ENCODE assay signal across 21 cellular contexts in the genomic region with DNA sequence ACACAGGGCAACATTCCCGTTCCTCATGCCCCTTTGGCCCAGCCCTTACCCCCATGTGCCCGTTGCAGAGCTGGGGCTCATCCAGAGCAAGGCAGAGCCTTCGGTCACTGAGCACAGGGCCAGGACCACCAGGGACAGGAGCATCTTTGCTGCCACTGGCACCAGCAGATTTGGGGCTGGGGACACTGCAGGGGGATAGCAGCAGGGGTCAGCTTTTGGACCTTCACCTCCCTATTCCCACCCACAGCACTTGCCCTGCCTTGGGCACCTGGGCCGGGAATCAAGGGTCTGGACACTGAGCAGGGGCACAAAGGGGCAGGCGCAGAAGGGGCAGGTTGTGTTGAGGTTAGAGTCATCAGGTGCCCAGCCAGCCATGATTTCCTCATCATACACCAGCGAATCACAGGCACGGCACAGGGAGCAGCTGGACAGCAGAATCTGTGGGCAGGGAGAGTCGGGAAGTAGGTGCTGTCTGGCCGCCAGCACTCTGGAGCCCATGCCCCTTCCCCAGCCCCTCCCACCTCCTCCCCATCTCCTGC. TPM values are rescaled to one million over a fixed set of nuclear protein-coding genes. Genes with fewer than 3 reads are reported as not detected.
A peak's percentile ranks its signal among the peaks of the same experiment; 100 is the strongest.
DNase-seq lines count a peak whose midpoint lies in the region; ATAC-seq, FAIRE-seq and TF ChIP-seq lines count a peak whose summit lies in the region.
"Had no signal": no experiment of that assay in that cellular context is flagged by ENCODE, and none has a peak within 500 bp of the region (broad histone marks: within the 10 kb centered on the region; RNA-seq: fewer than 3 reads in every experiment).

No MANE protein-coding gene starts in this region.

- POLR2A ChIA-PET in SK-N-SH (lab: Yijun Ruan, JAX): no interaction called here
- POLR2A ChIA-PET in K562 (lab: Yijun Ruan, JAX): interaction anchor here (0.6 to 1.7 kb wide), 4 partner anchors 10 to 116 kb away, joined by 3 to 5 read pairs (median 4); partner anchors contain the start of genes GATAD2B and JTB

- intact Hi-C loops in K562 (cut with micrococcal nuclease): no loop called here
- intact Hi-C loops in kidney (cut with DNase I): no loop called here
- intact Hi-C loops in sigmoid colon (cut with DNase I): no loop called here

- DNase-seq in SK-N-SH (peak; percentile 8), K562 (ENCODE audit: extremely low read depth in 1 of 4, low spot score in 3 of 4) (no peak), kidney (peak; percentile 57), sigmoid colon (peak; percentile 63)
- no peak for DNase-seq in stimulated activated CD4-positive, alpha-beta T cell treated with anti-CD3 and anti-CD28 coated beads, Interleukin-15, amount 100 ng/mL, for 24 hours
- DNase-seq: AML-193, DMS 273 treated with DMSO at 0.1 percent for 48 hours, DND-41, GM23248, NCI-H1417 treated with DMSO at 0.1 percent for 48 hours, NCI-H187 treated with DMSO at 0.1 percent for 48 hours, NCI-H345, NCI-H524 treated with DMSO at 0.1 percent for 48 hours, RPMI8226, SHP77 treated with DMSO at 0.1 percent for 48 hours had no signal

- H3K9ac ChIP-seq in SK-N-SH (no peak overlapping the region), K562 (ENCODE audit: insufficient read depth in 1 of 2, low read depth in 2 of 2, low read length in 2 of 2) (no peak overlapping the region), kidney (ENCODE audit: low read length in 2 of 2) (no peak overlapping the region)
- H3K9ac ChIP-seq: GM23248, KMS-11 had no signal

- peaks cover 14% of the 10 kb centered on the region for H3F3A ChIP-seq in SK-N-SH (replicated peaks; ENCODE audit: insufficient read depth)

- no peaks in the 10 kb centered on the region for H3K27me3 ChIP-seq in SK-N-SH (ENCODE audit: insufficient read depth)
- no peaks in the 10 kb centered on the region for H3K27me3 ChIP-seq in K562 (ENCODE audit: control insufficient read depth in 2 of 2, insufficient read depth in 2 of 2, low read length in 2 of 2)
- no peaks in the 10 kb centered on the region for H3K27me3 ChIP-seq in sigmoid colon

- CTCF ChIA-PET in SK-N-SH (lab: Yijun Ruan, JAX): no interaction called here
- CTCF ChIA-PET in K562 (lab: Yijun Ruan, JAX; ENCODE audit: low intra/inter-chr PET ratio): no interaction called here

- H3K79me2 ChIP-seq in SK-N-SH (ENCODE audit: insufficient read depth) (no peaks in the 10 kb centered on the region), K562 (ENCODE audit: control insufficient read depth, insufficient read depth, low read length) (no peaks in the 10 kb centered on the region)

- ATAC-seq in SK-N-SH treated with all-trans-retinoic acid at 6 μM for 48 hours: no peak
- no peak for ATAC-seq in K562
- no peak for ATAC-seq in HG02852 (IDR thresholded peaks at IDR 0.05; ENCODE audit: unreplicated experiment)
- ATAC-seq in HG03460 (IDR thresholded peaks at IDR 0.05; ENCODE audit: unreplicated experiment): no peak
- ATAC-seq: HCT116 had no signal

- H3K27ac ChIP-seq in SK-N-SH (ENCODE audit: low read depth in 2 of 2, low read length in 1 of 2) (no peak overlapping the region), K562 (ENCODE audit: extremely low read depth, low read depth, low read length) (no peak overlapping the region), kidney (ENCODE audit: low read depth in 2 of 2, low read length in 2 of 2) (no peak overlapping the region), sigmoid colon (no peak overlapping the region)
- H3K27ac ChIP-seq: 22Rv1, GM23248, KMS-11 had no signal

- H3K4me1 ChIP-seq in SK-N-SH (ENCODE audit: control insufficient read depth in 1 of 2, insufficient read depth in 2 of 2, low read depth in 1 of 2, low read length in 1 of 2): peaks cover 0 to 21% of the 10 kb centered on the region in 2 experiments; a peak in 1 of 4 replicates
- H3K4me1 ChIP-seq in K562 (replicated peaks in 1 of 2; ENCODE audit: control insufficient read depth in 2 of 2, insufficient read depth in 2 of 2, low read length in 2 of 2): no peaks in the 10 kb centered on the region
- peaks cover 0 to 5% of the 10 kb centered on the region in 2 donors for H3K4me1 ChIP-seq in kidney (ENCODE audit: control insufficient read depth in 1 of 2, insufficient read depth in 1 of 2, low read depth in 1 of 2, low read length in 2 of 2)
- H3K4me1 ChIP-seq in sigmoid colon: no peaks in the 10 kb centered on the region

- H2AFZ ChIP-seq in SK-N-SH (ENCODE audit: low read depth) (no peak overlapping the region), K562 (ENCODE audit: low read depth, low read length) (no peak overlapping the region)
- H2AFZ ChIP-seq: GM23248 had no signal

- TF ChIP-seq EP300 in SK-N-SH (IDR thresholded peaks at IDR 0.05; ENCODE audit: borderline replicate concordance in 1 of 2, low read depth in 1 of 2, low read length in 1 of 2) (no peak), K562 (IDR thresholded peaks at IDR 0.05; ENCODE audit: low read length) (no peak), sigmoid colon (IDR thresholded peaks at IDR 0.05) (no peak)

- H3K9me3 ChIP-seq in SK-N-SH (no peaks in the 10 kb centered on the region), K562 (replicated peaks; ENCODE audit: control insufficient read depth, insufficient read depth, low read depth, low read length) (no peaks in the 10 kb centered on the region), kidney (ENCODE audit: control insufficient read depth in 1 of 2, low read length in 2 of 2) (no peaks in the 10 kb centered on the region), sigmoid colon (no peaks in the 10 kb centered on the region)

- no peaks in the 10 kb centered on the region for H3K9me1 ChIP-seq in K562 (ENCODE audit: control insufficient read depth, insufficient read depth, low read length)

- 100% methylated on average over 9 of the region's 9 CpGs for WGBS in SK-N-SH (ENCODE audit: low lambda C conversion rate)
- WGBS in K562 (ENCODE audit: insufficient coverage, low coverage, missing lambda C conversion rate): 100% methylated on average over 8 of the region's 9 CpGs
- WGBS in sigmoid colon, 2 donors: 97 to 99% methylated on average over 9 of the region's 9 CpGs

- in situ Hi-C loops in K562 (cut with MboI): no loop called here

- no peak for TF ChIP-seq CTCF in SK-N-SH (IDR thresholded peaks at IDR 0.05)
- no peak for TF ChIP-seq CTCF in K562 (IDR thresholded peaks at IDR 0.05 in 2 of 3, conservative IDR thresholded peaks at IDR 0.05 in 1 of 3; ENCODE audit: insufficient read depth in 2 of 3, low read depth in 1 of 3, low read length in 3 of 3)
- TF ChIP-seq CTCF in kidney (IDR thresholded peaks at IDR 0.05; ENCODE audit: borderline replicate concordance, extremely low read depth, insufficient read depth): no peak
- no peak for TF ChIP-seq CTCF in sigmoid colon (IDR thresholded peaks at IDR 0.05)

- H3K36me3 ChIP-seq in SK-N-SH (replicated peaks in 1 of 2; ENCODE audit: control insufficient read depth in 1 of 2, insufficient read depth in 2 of 2, low read length in 1 of 2) (peaks cover 0 to 50% of the 10 kb centered on the region in 2 experiments), K562 (ENCODE audit: control insufficient read depth, insufficient read depth, low read length) (peaks cover 73% of the 10 kb centered on the region; the same call in 2 of the 3 replicates), kidney (ENCODE audit: control insufficient read depth in 1 of 2, insufficient read depth in 2 of 2, low read length in 2 of 2) (peaks cover 27 to 52% of the 10 kb centered on the region in 2 donors), sigmoid colon (peaks cover 43 to 79% (median 65%) of the 10 kb centered on the region in 4 donors)

- FAIRE-seq in K562 (lab: Jason Lieb, UNC) (no peak), kidney (lab: Jason Lieb, UNC) (no peak)

- H3K4me3 ChIP-seq in SK-N-SH (ENCODE audit: low read depth in 2 of 2, low read length in 1 of 2) (no peak overlapping the region), K562 (no peak overlapping the region), kidney (ENCODE audit: low read length in 2 of 2) (no peak overlapping the region), sigmoid colon (no peak overlapping the region)
- H3K4me3 ChIP-seq: GM23248 had no signal

- no peaks in the 10 kb centered on the region for H3K9me2 ChIP-seq in SK-N-SH

- H3K4me2 ChIP-seq in SK-N-SH (no peak overlapping the region), K562 (ENCODE audit: insufficient read depth, low read length) (no peak overlapping the region)
- H3K4me2 ChIP-seq: KMS-11 had no signal

- H4K20me1 ChIP-seq in SK-N-SH (ENCODE audit: insufficient read depth) (no peaks in the 10 kb centered on the region), K562 (replicated peaks; ENCODE audit: control insufficient read depth, insufficient read depth, low read length) (no peaks in the 10 kb centered on the region)

- BruUV-seq in K562 (replicated peaks; lab: Mats Ljungman, UMichigan): no TSS peak

- no peak for TF ChIP-seq POLR2A in K562 (conservative IDR thresholded peaks at IDR 0.05)
- TF ChIP-seq POLR2A in sigmoid colon (IDR thresholded peaks at IDR 0.05): no peak

- TF ChIP-seq RAD21 in SK-N-SH (IDR thresholded peaks at IDR 0.05; ENCODE audit: low read length) (no peak), K562 (CRISPR knock-in tag; conservative IDR thresholded peaks at IDR 0.05 in 1 of 2, IDR thresholded peaks at IDR 0.05 in 1 of 2) (no peak)

RNA-seq across cellular contexts. Expression of gene GATAD2B, which starts 9.9 kb away (rescaled TPM):
- polyA plus RNA-seq in SK-N-SH (2012; rRNA removed): 2.7 and 2.8 TPM in 2 replicates
- 2.9 and 4.0 TPM in 2 replicates for polyA plus RNA-seq in SK-N-SH (2012; cell fraction: cytosol; rRNA removed)
- polyA plus RNA-seq in SK-N-SH (2012; cell fraction: nucleus; rRNA removed): 5.9 and 8.3 TPM in 2 replicates
- total RNA-seq in K562 (2011; cell fraction: chromatin; rRNA removed; ENCODE audit: low replicate concordance): 26.9 and 41.3 TPM in 2 replicates
- total RNA-seq in K562 (2011; cell fraction: nucleolus; rRNA removed): 14.7 and 15.7 TPM in 2 replicates
- 46.3 and 60.1 TPM in 2 replicates for total RNA-seq in K562 (2011; cell fraction: nucleoplasm; rRNA removed)
- 3.5 TPM in 2 replicates for total RNA-seq in K562 (2014; rRNA removed)
- 4.9 and 6.3 TPM in 2 replicates for total RNA-seq in K562 (2014; rRNA removed; fragmentation: Illumina TruSeq; extraction: Trizol)
- total RNA-seq in K562 (2015; rRNA removed; fragmentation: Illumina TruSeq; extraction: Trizol): 4.5 and 5.3 TPM in 2 replicates
- 35.0 and 40.2 TPM in 2 replicates for total RNA-seq in K562 (2021)
- 4.7 and 6.7 TPM in 2 replicates for polyA plus RNA-seq in K562 (2011; rRNA removed)
- polyA plus RNA-seq in K562 (2011; cell fraction: cytosol; rRNA removed): 5.3 and 5.5 TPM in 2 replicates
- polyA plus RNA-seq in K562 (2011; cell fraction: nucleus; rRNA removed): 15.2 and 16.7 TPM in 2 replicates
- polyA plus RNA-seq in K562 (2012): 6.6 and 7.6 TPM in 2 replicates
- 13.9 and 14.8 TPM in 2 replicates for polyA plus RNA-seq in K562 (2014; fragmentation: Illumina TruSeq; extraction: Trizol)
- polyA plus RNA-seq in K562 (2014; fragmentation: Nextera tagmentation; extraction: Ambion mirVana): 1 to 10 TPM; 1.5 to 6.6 TPM
- 7.8 and 9.0 TPM in 2 replicates for polyA plus RNA-seq in K562 (2014; rRNA removed)
- 8.7 and 10.3 TPM in 2 replicates for polyA minus RNA-seq in K562 (2011; rRNA and poly(A)+ RNA removed)
- 16.0 and 22.3 TPM in 2 replicates for polyA minus RNA-seq in K562 (2011; cell fraction: cytosol; rRNA and poly(A)+ RNA removed)
- polyA minus RNA-seq in K562 (2011; cell fraction: nucleus; rRNA and poly(A)+ RNA removed): 5.0 and 9.1 TPM in 2 replicates
- 49.0 TPM for total RNA-seq in kidney
- 3.6 TPM for polyA plus RNA-seq in kidney (ENCODE audit: insufficient read depth, low read depth, low replicate concordance)
- 10 to 100 TPM; 16.4 to 37.4 (median 19.8) TPM for total RNA-seq in sigmoid colon
- 1 to 10 TPM; 1.8 to 7.9 (median 3.9) TPM for polyA plus RNA-seq in sigmoid colon

RNA-seq across cellular contexts. Expression of gene DENND4B, which starts 13.9 kb away (rescaled TPM):
- polyA plus RNA-seq in SK-N-SH (2012; rRNA removed) (27.3 and 29.6 TPM in 2 replicates), K562 (2011; rRNA removed) (28.8 and 75.9 TPM in 2 replicates), K562 (2014; fragmentation: Illumina TruSeq; extraction: Trizol) (47.4 and 52.5 TPM in 2 replicates), K562 (2014; fragmentation: Nextera tagmentation; extraction: Ambion mirVana) (10 to 100 TPM in 1 of 2 experiments, 1 to 10 TPM in 1; 9.5 to 13.4 TPM), K562 (2014; rRNA removed) (63.3 and 74.0 TPM in 2 replicates), kidney (ENCODE audit: insufficient read depth, low read depth, low replicate concordance) (13.2 TPM), sigmoid colon (10 to 100 TPM in 1 of 3 donors, 1 to 10 TPM in 2; 4.9 to 41.6 (median 9.0) TPM)
- 6.6 and 11.3 TPM in 2 replicates for polyA plus RNA-seq in SK-N-SH (2012; cell fraction: cytosol; rRNA removed)
- 151 and 153 TPM in 2 replicates for polyA plus RNA-seq in SK-N-SH (2012; cell fraction: nucleus; rRNA removed)
- 519 and 1,217 TPM in 2 replicates for total RNA-seq in K562 (2011; cell fraction: chromatin; rRNA removed; ENCODE audit: low replicate concordance)
- total RNA-seq in K562 (2011; cell fraction: nucleolus; rRNA removed): 693 and 731 TPM in 2 replicates
- total RNA-seq in K562 (2011; cell fraction: nucleoplasm; rRNA removed): 509 and 519 TPM in 2 replicates
- total RNA-seq in K562 (2014; rRNA removed) (20.2 and 21.7 TPM in 2 replicates), K562 (2014; rRNA removed; fragmentation: Illumina TruSeq; extraction: Trizol) (11.0 and 15.6 TPM in 2 replicates), K562 (2015; rRNA removed; fragmentation: Illumina TruSeq; extraction: Trizol) (21.0 and 23.1 TPM in 2 replicates), K562 (2021) (70.0 and 80.5 TPM in 2 replicates), kidney (60.6 TPM), sigmoid colon (10 to 100 TPM; 17.9 to 34.9 (median 23.1) TPM)
- 28.0 and 43.8 TPM in 2 replicates for polyA plus RNA-seq in K562 (2011; cell fraction: cytosol; rRNA removed)
- polyA plus RNA-seq in K562 (2011; cell fraction: nucleus; rRNA removed): 734 and 802 TPM in 2 replicates
- polyA plus RNA-seq in K562 (2012): 45.4 and 65.7 TPM in 2 replicates
- 17.3 and 28.6 TPM in 2 replicates for polyA minus RNA-seq in K562 (2011; rRNA and poly(A)+ RNA removed)
- 35.8 and 41.5 TPM in 2 replicates for polyA minus RNA-seq in K562 (2011; cell fraction: cytosol; rRNA and poly(A)+ RNA removed)
- 191 and 272 TPM in 2 replicates for polyA minus RNA-seq in K562 (2011; cell fraction: nucleus; rRNA and poly(A)+ RNA removed)

RNA-seq across cellular contexts. Expression of gene CRTC2, which starts 25.8 kb away (rescaled TPM):
- 25.5 and 26.2 TPM in 2 replicates for polyA plus RNA-seq in SK-N-SH (2012; rRNA removed)
- 8.8 and 11.5 TPM in 2 replicates for polyA plus RNA-seq in SK-N-SH (2012; cell fraction: cytosol; rRNA removed)
- polyA plus RNA-seq in SK-N-SH (2012; cell fraction: nucleus; rRNA removed): 86.4 and 89.5 TPM in 2 replicates
- 62.1 and 111 TPM in 2 replicates for total RNA-seq in K562 (2011; cell fraction: chromatin; rRNA removed; ENCODE audit: low replicate concordance)
- 38.7 and 54.5 TPM in 2 replicates for total RNA-seq in K562 (2011; cell fraction: nucleolus; rRNA removed)
- 51.0 and 73.5 TPM in 2 replicates for total RNA-seq in K562 (2011; cell fraction: nucleoplasm; rRNA removed)
- 7.7 and 8.5 TPM in 2 replicates for total RNA-seq in K562 (2014; rRNA removed)
- 5.6 TPM in 2 replicates for total RNA-seq in K562 (2014; rRNA removed; fragmentation: Illumina TruSeq; extraction: Trizol)
- 10.2 and 10.4 TPM in 2 replicates for total RNA-seq in K562 (2015; rRNA removed; fragmentation: Illumina TruSeq; extraction: Trizol)
- 23.8 and 26.4 TPM in 2 replicates for total RNA-seq in K562 (2021)
- polyA plus RNA-seq in K562 (2011; rRNA removed): 13.3 and 26.5 TPM in 2 replicates
- 23.6 and 27.7 TPM in 2 replicates for polyA plus RNA-seq in K562 (2011; cell fraction: cytosol; rRNA removed)
- polyA plus RNA-seq in K562 (2011; cell fraction: nucleus; rRNA removed): 87.5 and 92.0 TPM in 2 replicates
- 19.4 and 28.0 TPM in 2 replicates for polyA plus RNA-seq in K562 (2012)
- polyA plus RNA-seq in K562 (2014; fragmentation: Illumina TruSeq; extraction: Trizol): 24.0 TPM in 2 replicates
- polyA plus RNA-seq in K562 (2014; fragmentation: Nextera tagmentation; extraction: Ambion mirVana): 1 to 10 TPM; 2.7 to 3.3 TPM
- 18.9 and 24.0 TPM in 2 replicates for polyA plus RNA-seq in K562 (2014; rRNA removed)
- polyA minus RNA-seq in K562 (2011; rRNA and poly(A)+ RNA removed): 13.9 and 22.4 TPM in 2 replicates
- polyA minus RNA-seq in K562 (2011; cell fraction: cytosol; rRNA and poly(A)+ RNA removed): 15.3 and 34.3 TPM in 2 replicates
- polyA minus RNA-seq in K562 (2011; cell fraction: nucleus; rRNA and poly(A)+ RNA removed): 21.1 and 33.1 TPM in 2 replicates
- 44.8 TPM for total RNA-seq in kidney
- polyA plus RNA-seq in kidney (ENCODE audit: insufficient read depth, low read depth, low replicate concordance): 28.6 TPM
- total RNA-seq in sigmoid colon: 10 to 100 TPM; 13.7 to 23.3 (median 15.0) TPM
- 10 to 100 TPM; 17.8 to 32.9 (median 18.6) TPM for polyA plus RNA-seq in sigmoid colon

RNA-seq across cellular contexts. Expression of gene SLC39A1, which starts 30.7 kb away (rescaled TPM):
- polyA plus RNA-seq in SK-N-SH (2012; rRNA removed) (89.6 and 113 TPM in 2 replicates), K562 (2011; rRNA removed) (52.9 and 61.3 TPM in 2 replicates), K562 (2014; fragmentation: Illumina TruSeq; extraction: Trizol) (72.8 and 84.3 TPM in 2 replicates), K562 (2014; fragmentation: Nextera tagmentation; extraction: Ambion mirVana) (10 to 100 TPM in 1 of 2 experiments, 1 to 10 TPM in 1; 9.9 to 12.9 TPM), K562 (2014; rRNA removed) (69.5 and 76.1 TPM in 2 replicates), kidney (ENCODE audit: insufficient read depth, low read depth, low replicate concordance) (106 TPM), sigmoid colon (10 to 100 TPM; 25.7 to 97.5 (median 28.8) TPM)
- 67.8 and 93.4 TPM in 2 replicates for polyA plus RNA-seq in SK-N-SH (2012; cell fraction: cytosol; rRNA removed)
- 41.8 and 53.1 TPM in 2 replicates for polyA plus RNA-seq in SK-N-SH (2012; cell fraction: nucleus; rRNA removed)
- 31.6 and 67.2 TPM in 2 replicates for total RNA-seq in K562 (2011; cell fraction: chromatin; rRNA removed; ENCODE audit: low replicate concordance)
- total RNA-seq in K562 (2011; cell fraction: nucleolus; rRNA removed): 106 and 118 TPM in 2 replicates
- 87.4 and 103 TPM in 2 replicates for total RNA-seq in K562 (2011; cell fraction: nucleoplasm; rRNA removed)
- total RNA-seq in K562 (2014; rRNA removed) (81.1 and 88.3 TPM in 2 replicates), K562 (2014; rRNA removed; fragmentation: Illumina TruSeq; extraction: Trizol) (43.0 and 45.3 TPM in 2 replicates), K562 (2015; rRNA removed; fragmentation: Illumina TruSeq; extraction: Trizol) (62.5 and 62.7 TPM in 2 replicates), K562 (2021) (70.2 and 70.6 TPM in 2 replicates), kidney (125 TPM), sigmoid colon (10 to 100 TPM; 50.7 to 80.3 (median 76.1) TPM)
- polyA plus RNA-seq in K562 (2011; cell fraction: cytosol; rRNA removed): 98.7 and 108 TPM in 2 replicates
- polyA plus RNA-seq in K562 (2011; cell fraction: nucleus; rRNA removed): 34.7 and 36.6 TPM in 2 replicates
- 65.9 and 66.7 TPM in 2 replicates for polyA plus RNA-seq in K562 (2012)
- polyA minus RNA-seq in K562 (2011; rRNA and poly(A)+ RNA removed): 43.9 and 46.0 TPM in 2 replicates
- polyA minus RNA-seq in K562 (2011; cell fraction: cytosol; rRNA and poly(A)+ RNA removed): 37.1 and 42.1 TPM in 2 replicates
- 15.1 and 25.0 TPM in 2 replicates for polyA minus RNA-seq in K562 (2011; cell fraction: nucleus; rRNA and poly(A)+ RNA removed)

RNA-seq across cellular contexts. Expression of gene CREB3L4, which starts 35.0 kb away (rescaled TPM):
- polyA plus RNA-seq in SK-N-SH (2012; rRNA removed) (12.8 and 16.6 TPM in 2 replicates), K562 (2011; rRNA removed) (18.6 and 23.7 TPM in 2 replicates), K562 (2014; fragmentation: Illumina TruSeq; extraction: Trizol) (13.9 and 14.3 TPM in 2 replicates), K562 (2014; fragmentation: Nextera tagmentation; extraction: Ambion mirVana) (10 to 100 TPM; 13.3 to 17.2 TPM), K562 (2014; rRNA removed) (16.6 and 17.7 TPM in 2 replicates), kidney (ENCODE audit: insufficient read depth, low read depth, low replicate concordance) (9.3 TPM), sigmoid colon (10 to 100 TPM in 2 of 3 donors, 1 to 10 TPM in 1; 7.9 to 18.0 (median 16.8) TPM)
- 6.2 and 9.5 TPM in 2 replicates for polyA plus RNA-seq in SK-N-SH (2012; cell fraction: cytosol; rRNA removed)
- 41.2 and 42.8 TPM in 2 replicates for polyA plus RNA-seq in SK-N-SH (2012; cell fraction: nucleus; rRNA removed)
- 34.5 and 62.3 TPM in 2 replicates for total RNA-seq in K562 (2011; cell fraction: chromatin; rRNA removed; ENCODE audit: low replicate concordance)
- total RNA-seq in K562 (2011; cell fraction: nucleolus; rRNA removed): 45.7 and 50.8 TPM in 2 replicates
- 31.9 and 42.5 TPM in 2 replicates for total RNA-seq in K562 (2011; cell fraction: nucleoplasm; rRNA removed)
- total RNA-seq in K562 (2014; rRNA removed) (13.5 and 13.9 TPM in 2 replicates), K562 (2014; rRNA removed; fragmentation: Illumina TruSeq; extraction: Trizol) (10.7 and 11.3 TPM in 2 replicates), K562 (2015; rRNA removed; fragmentation: Illumina TruSeq; extraction: Trizol) (9.6 and 9.9 TPM in 2 replicates), K562 (2021) (11.1 and 12.7 TPM in 2 replicates), kidney (10.9 TPM), sigmoid colon (10 to 100 TPM in 2 of 4 donors, 1 to 10 TPM in 2; 7.9 to 13.8 (median 10.2) TPM)
- polyA plus RNA-seq in K562 (2011; cell fraction: cytosol; rRNA removed): 22.6 and 23.0 TPM in 2 replicates
- 62.9 and 71.1 TPM in 2 replicates for polyA plus RNA-seq in K562 (2011; cell fraction: nucleus; rRNA removed)
- 10.1 and 29.4 TPM in 2 replicates for polyA plus RNA-seq in K562 (2012)
- polyA minus RNA-seq in K562 (2011; rRNA and poly(A)+ RNA removed): 15.3 and 15.8 TPM in 2 replicates
- polyA minus RNA-seq in K562 (2011; cell fraction: cytosol; rRNA and poly(A)+ RNA removed): 8.3 and 8.4 TPM in 2 replicates
- 13.9 and 19.8 TPM in 2 replicates for polyA minus RNA-seq in K562 (2011; cell fraction: nucleus; rRNA and poly(A)+ RNA removed)

Comparison
In these comparisons a context has a peak if more than half of its experiments do, and no peak if none do; other contexts are left out.
1. DNase-seq: peak in SK-N-SH (single experiment), kidney (single experiment) and sigmoid colon (single experiment); none in K562 (0 of 4) and stimulated activated CD4-positive, alpha-beta T cell treated with anti-CD3 and anti-CD28 coated beads, Interleukin-15, amount 100 ng/mL, for 24 hours (single experiment).